1 cellular context compared by ENCODE assay signal in genomic region chr2:9364791-9365497, GRCh38.
A peak's percentile ranks its signal among the peaks of the same experiment; 100 is the strongest.
TF ChIP-seq lines count a peak whose summit lies in the region.

No MANE protein-coding gene starts in this region.

TF ChIP-seq in HepG2, 621 proteins besides CTCF, POLR2A, EP300 and RAD21 (continued from another document and continues in another):
- TF ChIP-seq, protein P1, sequence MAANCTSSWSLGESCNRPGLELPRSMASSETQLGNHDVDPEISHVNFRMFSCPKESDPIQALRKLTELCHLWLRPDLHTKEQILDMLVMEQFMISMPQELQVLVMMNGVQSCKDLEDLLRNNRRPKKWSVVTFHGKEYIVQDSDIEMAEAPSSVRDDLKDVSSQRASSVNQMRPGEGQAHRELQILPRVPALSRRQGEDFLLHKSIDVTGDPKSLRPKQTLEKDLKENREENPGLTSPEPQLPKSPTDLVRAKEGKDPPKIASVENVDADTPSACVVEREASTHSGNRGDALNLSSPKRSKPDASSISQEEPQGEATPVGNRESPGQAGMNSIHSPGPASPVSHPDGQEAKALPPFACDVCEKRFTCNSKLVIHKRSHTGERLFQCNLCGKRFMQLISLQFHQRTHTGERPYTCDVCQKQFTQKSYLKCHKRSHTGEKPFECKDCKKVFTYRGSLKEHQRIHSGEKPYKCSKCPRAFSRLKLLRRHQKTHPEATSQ (CRISPR knock-in tag; IDR thresholded peaks at IDR 0.05; ENCODE audit: borderline replicate concordance), result 0 out of 2 replicates have a peak, but pooled peaks have one; percentile 39
- TF ChIP-seq ZNF747 (CRISPR knock-in tag; IDR thresholded peaks at IDR 0.05; ENCODE audit: borderline replicate concordance), result 0 out of 2 replicates have a peak, but pooled peaks have one; percentile 33
- TF ChIP-seq ARID5B (CRISPR knock-in tag; IDR thresholded peaks at IDR 0.05), result peak; percentile 75
- TF ChIP-seq, protein P2, sequence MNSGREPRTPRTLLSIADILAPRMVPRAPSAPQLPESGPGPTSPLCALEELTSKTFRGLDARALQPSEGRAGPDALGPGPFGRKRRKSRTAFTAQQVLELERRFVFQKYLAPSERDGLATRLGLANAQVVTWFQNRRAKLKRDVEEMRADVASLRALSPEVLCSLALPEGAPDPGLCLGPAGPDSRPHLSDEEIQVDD (CRISPR knock-in tag; IDR thresholded peaks at IDR 0.05; ENCODE audit: borderline replicate concordance), result no peak
- TF ChIP-seq ZNF451 (CRISPR knock-in tag; IDR thresholded peaks at IDR 0.05), result no peak
- TF ChIP-seq HNF4A (CRISPR knock-in tag; IDR thresholded peaks at IDR 0.05), result peak; percentile 91
- peak; percentile 54; the same call in 1 of the 2 replicates for TF ChIP-seq IKZF5 (CRISPR knock-in tag; IDR thresholded peaks at IDR 0.05)
- TF ChIP-seq SOX6 (IDR thresholded peaks at IDR 0.05), result no peak
- TF ChIP-seq SOX6 (CRISPR knock-in tag; IDR thresholded peaks at IDR 0.05), result peak; percentile 80
- peak; percentile 23; the same call in 1 of the 2 replicates for TF ChIP-seq ZNF362 (CRISPR knock-in tag; IDR thresholded peaks at IDR 0.05; ENCODE audit: borderline replicate concordance)
- no peak for TF ChIP-seq MAZ (IDR thresholded peaks at IDR 0.05; ENCODE audit: borderline replicate concordance, low read depth, low read length)
- peak; percentile 29; the same call in 1 of the 2 replicates for TF ChIP-seq MAZ (CRISPR knock-in tag; IDR thresholded peaks at IDR 0.05; ENCODE audit: low read depth)
- peak; percentile 68 for TF ChIP-seq ZMYM3 (CRISPR knock-in tag; IDR thresholded peaks at IDR 0.05)
- TF ChIP-seq, protein P3, sequence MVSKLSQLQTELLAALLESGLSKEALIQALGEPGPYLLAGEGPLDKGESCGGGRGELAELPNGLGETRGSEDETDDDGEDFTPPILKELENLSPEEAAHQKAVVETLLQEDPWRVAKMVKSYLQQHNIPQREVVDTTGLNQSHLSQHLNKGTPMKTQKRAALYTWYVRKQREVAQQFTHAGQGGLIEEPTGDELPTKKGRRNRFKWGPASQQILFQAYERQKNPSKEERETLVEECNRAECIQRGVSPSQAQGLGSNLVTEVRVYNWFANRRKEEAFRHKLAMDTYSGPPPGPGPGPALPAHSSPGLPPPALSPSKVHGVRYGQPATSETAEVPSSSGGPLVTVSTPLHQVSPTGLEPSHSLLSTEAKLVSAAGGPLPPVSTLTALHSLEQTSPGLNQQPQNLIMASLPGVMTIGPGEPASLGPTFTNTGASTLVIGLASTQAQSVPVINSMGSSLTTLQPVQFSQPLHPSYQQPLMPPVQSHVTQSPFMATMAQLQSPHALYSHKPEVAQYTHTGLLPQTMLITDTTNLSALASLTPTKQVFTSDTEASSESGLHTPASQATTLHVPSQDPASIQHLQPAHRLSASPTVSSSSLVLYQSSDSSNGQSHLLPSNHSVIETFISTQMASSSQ (IDR thresholded peaks at IDR 0.05; ENCODE audit: low read depth), result 0 out of 2 replicates have a peak, but pooled peaks have one; percentile 12
- TF ChIP-seq, protein P3 (CRISPR knock-in tag; IDR thresholded peaks at IDR 0.05; ENCODE audit: borderline replicate concordance), result no peak
- peak; percentile 33 to 47; a peak in 2 of 4 replicates for TF ChIP-seq NR2F1 (CRISPR knock-in tag; IDR thresholded peaks at IDR 0.05)
- TF ChIP-seq, protein P4, sequence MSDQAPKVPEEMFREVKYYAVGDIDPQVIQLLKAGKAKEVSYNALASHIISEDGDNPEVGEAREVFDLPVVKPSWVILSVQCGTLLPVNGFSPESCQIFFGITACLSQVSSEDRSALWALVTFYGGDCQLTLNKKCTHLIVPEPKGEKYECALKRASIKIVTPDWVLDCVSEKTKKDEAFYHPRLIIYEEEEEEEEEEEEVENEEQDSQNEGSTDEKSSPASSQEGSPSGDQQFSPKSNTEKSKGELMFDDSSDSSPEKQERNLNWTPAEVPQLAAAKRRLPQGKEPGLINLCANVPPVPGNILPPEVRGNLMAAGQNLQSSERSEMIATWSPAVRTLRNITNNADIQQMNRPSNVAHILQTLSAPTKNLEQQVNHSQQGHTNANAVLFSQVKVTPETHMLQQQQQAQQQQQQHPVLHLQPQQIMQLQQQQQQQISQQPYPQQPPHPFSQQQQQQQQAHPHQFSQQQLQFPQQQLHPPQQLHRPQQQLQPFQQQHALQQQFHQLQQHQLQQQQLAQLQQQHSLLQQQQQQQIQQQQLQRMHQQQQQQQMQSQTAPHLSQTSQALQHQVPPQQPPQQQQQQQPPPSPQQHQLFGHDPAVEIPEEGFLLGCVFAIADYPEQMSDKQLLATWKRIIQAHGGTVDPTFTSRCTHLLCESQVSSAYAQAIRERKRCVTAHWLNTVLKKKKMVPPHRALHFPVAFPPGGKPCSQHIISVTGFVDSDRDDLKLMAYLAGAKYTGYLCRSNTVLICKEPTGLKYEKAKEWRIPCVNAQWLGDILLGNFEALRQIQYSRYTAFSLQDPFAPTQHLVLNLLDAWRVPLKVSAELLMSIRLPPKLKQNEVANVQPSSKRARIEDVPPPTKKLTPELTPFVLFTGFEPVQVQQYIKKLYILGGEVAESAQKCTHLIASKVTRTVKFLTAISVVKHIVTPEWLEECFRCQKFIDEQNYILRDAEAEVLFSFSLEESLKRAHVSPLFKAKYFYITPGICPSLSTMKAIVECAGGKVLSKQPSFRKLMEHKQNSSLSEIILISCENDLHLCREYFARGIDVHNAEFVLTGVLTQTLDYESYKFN (CRISPR knock-in tag; conservative IDR thresholded peaks at IDR 0.05), result peak; percentile 90
- TF ChIP-seq UBTF (CRISPR knock-in tag; IDR thresholded peaks at IDR 0.05), result 0 out of 2 replicates have a peak, but pooled peaks have one; percentile 22
- TF ChIP-seq THYN1 (CRISPR knock-in tag; IDR thresholded peaks at IDR 0.05; ENCODE audit: borderline replicate concordance, low read depth), result no peak
- no peak for TF ChIP-seq ZNF235 (CRISPR knock-in tag; IDR thresholded peaks at IDR 0.05; ENCODE audit: borderline replicate concordance)
- TF ChIP-seq MTA1 (CRISPR knock-in tag; IDR thresholded peaks at IDR 0.05; ENCODE audit: borderline replicate concordance), result peak; percentile 77; the same call in 1 of the 2 replicates
- TF ChIP-seq POLR2AphosphoS5 (IDR thresholded peaks at IDR 0.05; ENCODE audit: low read depth, low read length), result no peak
- peak; percentile 59; the same call in 1 of the 2 replicates for TF ChIP-seq RXRA (CRISPR knock-in tag; IDR thresholded peaks at IDR 0.05)
- TF ChIP-seq SOX13 (IDR thresholded peaks at IDR 0.05), result no peak
- TF ChIP-seq SOX13 (CRISPR knock-in tag; conservative IDR thresholded peaks at IDR 0.05 in 1 of 2, IDR thresholded peaks at IDR 0.05 in 1 of 2), result peak in 1 of 2 experiments; percentile 69; a peak in 2 of 4 replicates
- 0 out of 2 replicates have a peak, but pooled peaks have one; percentile 13 for TF ChIP-seq STAG1 (CRISPR knock-in tag; IDR thresholded peaks at IDR 0.05)
- peak; percentile 66; the same call in 1 of the 2 replicates for TF ChIP-seq PITX1 (CRISPR knock-in tag; IDR thresholded peaks at IDR 0.05)
- no peak for TF ChIP-seq CAMTA2 (CRISPR knock-in tag; IDR thresholded peaks at IDR 0.05; ENCODE audit: borderline replicate concordance)
- no peak for TF ChIP-seq ZNF749 (CRISPR knock-in tag; IDR thresholded peaks at IDR 0.05; ENCODE audit: borderline replicate concordance)
- TF ChIP-seq ZFX (CRISPR knock-in tag; IDR thresholded peaks at IDR 0.05; ENCODE audit: low read depth), result peak; percentile 49
- no peak for TF ChIP-seq FOXO1 (CRISPR knock-in tag; IDR thresholded peaks at IDR 0.05)
- TF ChIP-seq LCORL (IDR thresholded peaks at IDR 0.05), result no peak
- peak; percentile 91 for TF ChIP-seq LCORL (CRISPR knock-in tag; IDR thresholded peaks at IDR 0.05)
- no peak for TF ChIP-seq MTERF4 (CRISPR knock-in tag; IDR thresholded peaks at IDR 0.05)
- TF ChIP-seq SMC3 (IDR thresholded peaks at IDR 0.05; ENCODE audit: low read length), result no peak
- TF ChIP-seq, protein P5, sequence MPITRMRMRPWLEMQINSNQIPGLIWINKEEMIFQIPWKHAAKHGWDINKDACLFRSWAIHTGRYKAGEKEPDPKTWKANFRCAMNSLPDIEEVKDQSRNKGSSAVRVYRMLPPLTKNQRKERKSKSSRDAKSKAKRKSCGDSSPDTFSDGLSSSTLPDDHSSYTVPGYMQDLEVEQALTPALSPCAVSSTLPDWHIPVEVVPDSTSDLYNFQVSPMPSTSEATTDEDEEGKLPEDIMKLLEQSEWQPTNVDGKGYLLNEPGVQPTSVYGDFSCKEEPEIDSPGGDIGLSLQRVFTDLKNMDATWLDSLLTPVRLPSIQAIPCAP (CRISPR knock-in tag; IDR thresholded peaks at IDR 0.05; ENCODE audit: low read depth), result no peak
